ENCODE assay signal across 20 cellular contexts in genomic region chr7:32293833-32294232, GRCh38.
"Had no signal": no experiment of that assay in that cellular context is flagged by ENCODE, and none has a peak within 500 bp of the region (broad histone marks: within the 10 kb centered on the region; RNA-seq: fewer than 3 reads in every experiment).

No MANE protein-coding gene starts in this region.

- H3K27ac ChIP-seq: breast epithelium, pancreas, psoas muscle, right atrium auricular region, tibial nerve had no signal

- H3K9me3 Mint-ChIP-seq: activated CD4-positive, alpha-beta memory T cell treated with anti-CD3 and anti-CD28 coated beads for 36 hours; activated naive CD8-positive, alpha-beta T cell treated with anti-CD3 and anti-CD28 coated beads, Interleukin-2, amount 10 ng/mL, durations not matched to agents 7 days and 5 days; stimulated activated naive CD8-positive, alpha-beta T cell treated with anti-CD3 and anti-CD28 coated beads, Interleukin-15, amount 100 ng/mL, for 72 hours had no signal

- H3K4me3 ChIP-seq: breast epithelium, pancreas, psoas muscle, right atrium auricular region, tibial nerve had no signal

- H3K27me3 ChIP-seq: pancreas, right atrium auricular region had no signal

- DNase-seq: activated CD4-positive, alpha-beta memory T cell treated with anti-CD3 and anti-CD28 coated beads for 36 hours; activated CD4-positive, alpha-beta T cell treated with anti-CD3 and anti-CD28 coated beads for 48 hours; activated CD4-positive, CD25-positive, alpha-beta regulatory T cell; activated naive CD4-positive, alpha-beta T cell treated with Interleukin-2 at 50 U/mL for 16 hours; activated naive CD8-positive, alpha-beta T cell treated with anti-CD3 and anti-CD28 coated beads, Interleukin-2, amount 10 ng/mL, durations not matched to agents 7 days and 5 days; activated T-cell treated with anti-CD3 and anti-CD28 coated beads, Interleukin-2, amount 50 U/mL, for 48 hours; amniotic stem cell; effector memory CD4-positive, alpha-beta T cell; foreskin melanocyte; head of caudate nucleus; hypothalamus; left ventricle myocardium superior; psoas muscle; stimulated activated naive CD8-positive, alpha-beta T cell treated with anti-CD3 and anti-CD28 coated beads, Interleukin-15, amount 100 ng/mL, for 72 hours had no signal

- H3K4me3 Mint-ChIP-seq: activated CD4-positive, alpha-beta memory T cell treated with anti-CD3 and anti-CD28 coated beads for 36 hours; activated naive CD8-positive, alpha-beta T cell treated with anti-CD3 and anti-CD28 coated beads, Interleukin-2, amount 10 ng/mL, durations not matched to agents 7 days and 5 days; central memory CD8-positive, alpha-beta T cell; nephron; stimulated activated naive CD8-positive, alpha-beta T cell treated with anti-CD3 and anti-CD28 coated beads, Interleukin-15, amount 100 ng/mL, for 72 hours had no signal

- H3K9me3 ChIP-seq: breast epithelium, pancreas, psoas muscle, right atrium auricular region, tibial nerve had no signal

- H3K4me1 ChIP-seq: breast epithelium, pancreas, psoas muscle had no signal

- H3K27ac Mint-ChIP-seq: activated CD4-positive, alpha-beta memory T cell treated with anti-CD3 and anti-CD28 coated beads for 36 hours; activated naive CD8-positive, alpha-beta T cell treated with anti-CD3 and anti-CD28 coated beads, Interleukin-2, amount 10 ng/mL, durations not matched to agents 7 days and 5 days; nephron had no signal

- H3K36me3 Mint-ChIP-seq: activated CD4-positive, alpha-beta memory T cell treated with anti-CD3 and anti-CD28 coated beads for 36 hours; activated naive CD8-positive, alpha-beta T cell treated with anti-CD3 and anti-CD28 coated beads, Interleukin-2, amount 10 ng/mL, durations not matched to agents 7 days and 5 days had no signal

- H3K36me3 ChIP-seq: breast epithelium, pancreas, right atrium auricular region, tibial nerve had no signal
